In genomic region chrX:50169717-50170116, GRCh38 we compare ENCODE assay signal across 1 cellular context.
TF ChIP-seq lines count a peak whose summit lies in the region.

No MANE protein-coding gene starts in this region.

TF ChIP-seq in K562, 482 proteins besides CTCF, POLR2A, EP300 and RAD21 (continues in another document):
- TF ChIP-seq CUX1 (CRISPR knock-in tag; IDR thresholded peaks at IDR 0.05) (no peak), RBM25 (IDR thresholded peaks at IDR 0.05; ENCODE audit: low read depth, low read length, severe bottlenecking) (peak; percentile 24), PCBP2 (IDR thresholded peaks at IDR 0.05; ENCODE audit: low read depth, low read length, poor library complexity, severe bottlenecking) (no peak), SIX5 (IDR thresholded peaks at IDR 0.05; ENCODE audit: borderline replicate concordance in 1 of 2, insufficient read depth in 1 of 2, low read depth in 1 of 2, low read length in 2 of 2) (no peak), CBX3 (IDR thresholded peaks at IDR 0.05; ENCODE audit: borderline replicate concordance in 1 of 2, low read length in 2 of 2) (no peak), ZNF324 (CRISPR knock-in tag; IDR thresholded peaks at IDR 0.05) (no peak), ERF (CRISPR knock-in tag; IDR thresholded peaks at IDR 0.05) (no peak), SMARCA4 (IDR thresholded peaks at IDR 0.05) (no peak), HNRNPK (IDR thresholded peaks at IDR 0.05; ENCODE audit: low read depth, low read length, poor library complexity, severe bottlenecking) (no peak), MXI1 (IDR thresholded peaks at IDR 0.05; ENCODE audit: low read depth, low read length) (no peak), CREB1 (IDR thresholded peaks at IDR 0.05) (no peak), CREB1 (CRISPR knock-in tag; IDR thresholded peaks at IDR 0.05) (no peak), MYNN (IDR thresholded peaks at IDR 0.05) (no peak), MYNN (CRISPR knock-in tag; IDR thresholded peaks at IDR 0.05) (no peak), SPI1 (IDR thresholded peaks at IDR 0.05; ENCODE audit: borderline replicate concordance, low read depth, low read length) (no peak), SMARCE1 (IDR thresholded peaks at IDR 0.05) (no peak), ETV6 (IDR thresholded peaks at IDR 0.05; ENCODE audit: borderline replicate concordance in 1 of 2, low read depth in 2 of 2, low read length in 1 of 2) (no peak), ETV6 (CRISPR knock-in tag; IDR thresholded peaks at IDR 0.05; ENCODE audit: borderline replicate concordance) (no peak), RBBP5 (IDR thresholded peaks at IDR 0.05; ENCODE audit: borderline replicate concordance, insufficient read depth, low read length, poor library complexity, severe bottlenecking) (no peak), ZNF134 (CRISPR knock-in tag; conservative IDR thresholded peaks at IDR 0.05) (no peak), POLR2B (IDR thresholded peaks at IDR 0.05; ENCODE audit: low read depth, partially characterized antibody) (no peak), NFXL1 (CRISPR knock-in tag; IDR thresholded peaks at IDR 0.05) (no peak), HDAC8 (tag; IDR thresholded peaks at IDR 0.05) (no peak), HMGN3 (IDR thresholded peaks at IDR 0.05; ENCODE audit: borderline replicate concordance, extremely low read depth, insufficient read length, low read depth, low read length) (no peak), ZNF24 (IDR thresholded peaks at IDR 0.05) (no peak), ESRRA (IDR thresholded peaks at IDR 0.05; ENCODE audit: borderline replicate concordance, low read depth) (peak; percentile 37; the same call in 1 of the 2 replicates), PML (IDR thresholded peaks at IDR 0.05; ENCODE audit: low read length) (no peak), MTA1 (IDR thresholded peaks at IDR 0.05; ENCODE audit: borderline replicate concordance) (no peak), NEUROD1 (IDR thresholded peaks at IDR 0.05; ENCODE audit: borderline replicate concordance, low read depth, low read length, partially characterized antibody) (no peak), ZNF764 (CRISPR knock-in tag; IDR thresholded peaks at IDR 0.05; ENCODE audit: low read depth) (no peak), ZBTB7A (IDR thresholded peaks at IDR 0.05; ENCODE audit: borderline replicate concordance, control insufficient read depth, low read depth, low read length) (no peak), SIN3B (IDR thresholded peaks at IDR 0.05; ENCODE audit: low read depth) (no peak), GATAD2B (IDR thresholded peaks at IDR 0.05; ENCODE audit: borderline replicate concordance) (no peak), ZNF717 (CRISPR knock-in tag; IDR thresholded peaks at IDR 0.05) (no peak), CBFA2T2 (conservative IDR thresholded peaks at IDR 0.05) (0 out of 2 replicates have a peak, but pooled peaks have one; percentile 26), MAFG (tag; conservative IDR thresholded peaks at IDR 0.05) (no peak), ATF2 (CRISPR knock-in tag; IDR thresholded peaks at IDR 0.05) (no peak), TAL1 (IDR thresholded peaks at IDR 0.05) (peak; percentile 39; the same call in 1 of the 2 replicates), PCBP1 (IDR thresholded peaks at IDR 0.05; ENCODE audit: low read depth, low read length, poor library complexity, severe bottlenecking) (no peak), CBFA2T3 (IDR thresholded peaks at IDR 0.05) (peak; percentile 74), MED1 (CRISPR knock-in tag; IDR thresholded peaks at IDR 0.05; ENCODE audit: borderline replicate concordance) (no peak), BACH1 (tag; IDR thresholded peaks at IDR 0.05) (no peak), ZNF76 (CRISPR knock-in tag; IDR thresholded peaks at IDR 0.05; ENCODE audit: borderline replicate concordance) (no peak), CBX1 (IDR thresholded peaks at IDR 0.05; ENCODE audit: low read depth) (no peak), ETS1 (conservative IDR thresholded peaks at IDR 0.05; ENCODE audit: control insufficient read depth, low read depth, low read length) (no peak), NCOA4 (IDR thresholded peaks at IDR 0.05; ENCODE audit: partially characterized antibody) (no peak)
- TF ChIP-seq, protein P1, sequence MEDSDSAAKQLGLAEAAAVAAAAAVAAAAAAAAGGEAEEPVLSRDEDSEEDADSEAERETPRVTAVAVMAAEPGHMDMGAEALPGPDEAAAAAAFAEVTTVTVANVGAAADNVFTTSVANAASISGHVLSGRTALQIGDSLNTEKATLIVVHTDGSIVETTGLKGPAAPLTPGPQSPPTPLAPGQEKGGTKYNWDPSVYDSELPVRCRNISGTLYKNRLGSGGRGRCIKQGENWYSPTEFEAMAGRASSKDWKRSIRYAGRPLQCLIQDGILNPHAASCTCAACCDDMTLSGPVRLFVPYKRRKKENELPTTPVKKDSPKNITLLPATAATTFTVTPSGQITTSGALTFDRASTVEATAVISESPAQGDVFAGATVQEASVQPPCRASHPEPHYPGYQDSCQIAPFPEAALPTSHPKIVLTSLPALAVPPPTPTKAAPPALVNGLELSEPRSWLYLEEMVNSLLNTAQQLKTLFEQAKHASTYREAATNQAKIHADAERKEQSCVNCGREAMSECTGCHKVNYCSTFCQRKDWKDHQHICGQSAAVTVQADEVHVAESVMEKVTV (CRISPR knock-in tag; IDR thresholded peaks at IDR 0.05): no peak
- TF ChIP-seq, protein P2, sequence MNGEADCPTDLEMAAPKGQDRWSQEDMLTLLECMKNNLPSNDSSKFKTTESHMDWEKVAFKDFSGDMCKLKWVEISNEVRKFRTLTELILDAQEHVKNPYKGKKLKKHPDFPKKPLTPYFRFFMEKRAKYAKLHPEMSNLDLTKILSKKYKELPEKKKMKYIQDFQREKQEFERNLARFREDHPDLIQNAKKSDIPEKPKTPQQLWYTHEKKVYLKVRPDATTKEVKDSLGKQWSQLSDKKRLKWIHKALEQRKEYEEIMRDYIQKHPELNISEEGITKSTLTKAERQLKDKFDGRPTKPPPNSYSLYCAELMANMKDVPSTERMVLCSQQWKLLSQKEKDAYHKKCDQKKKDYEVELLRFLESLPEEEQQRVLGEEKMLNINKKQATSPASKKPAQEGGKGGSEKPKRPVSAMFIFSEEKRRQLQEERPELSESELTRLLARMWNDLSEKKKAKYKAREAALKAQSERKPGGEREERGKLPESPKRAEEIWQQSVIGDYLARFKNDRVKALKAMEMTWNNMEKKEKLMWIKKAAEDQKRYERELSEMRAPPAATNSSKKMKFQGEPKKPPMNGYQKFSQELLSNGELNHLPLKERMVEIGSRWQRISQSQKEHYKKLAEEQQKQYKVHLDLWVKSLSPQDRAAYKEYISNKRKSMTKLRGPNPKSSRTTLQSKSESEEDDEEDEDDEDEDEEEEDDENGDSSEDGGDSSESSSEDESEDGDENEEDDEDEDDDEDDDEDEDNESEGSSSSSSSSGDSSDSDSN (IDR thresholded peaks at IDR 0.05; ENCODE audit: borderline replicate concordance in 1 of 2, low read depth in 2 of 2, low read length in 2 of 2): no peak
- TF ChIP-seq, protein P3, sequence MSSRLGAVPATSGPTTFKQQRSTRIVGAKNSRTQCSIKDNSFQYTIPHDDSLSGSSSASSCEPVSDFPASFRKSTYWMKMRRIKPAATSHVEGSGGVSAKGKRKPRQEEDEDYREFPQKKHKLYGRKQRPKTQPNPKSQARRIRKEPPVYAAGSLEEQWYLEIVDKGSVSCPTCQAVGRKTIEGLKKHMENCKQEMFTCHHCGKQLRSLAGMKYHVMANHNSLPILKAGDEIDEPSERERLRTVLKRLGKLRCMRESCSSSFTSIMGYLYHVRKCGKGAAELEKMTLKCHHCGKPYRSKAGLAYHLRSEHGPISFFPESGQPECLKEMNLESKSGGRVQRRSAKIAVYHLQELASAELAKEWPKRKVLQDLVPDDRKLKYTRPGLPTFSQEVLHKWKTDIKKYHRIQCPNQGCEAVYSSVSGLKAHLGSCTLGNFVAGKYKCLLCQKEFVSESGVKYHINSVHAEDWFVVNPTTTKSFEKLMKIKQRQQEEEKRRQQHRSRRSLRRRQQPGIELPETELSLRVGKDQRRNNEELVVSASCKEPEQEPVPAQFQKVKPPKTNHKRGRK (tag; IDR thresholded peaks at IDR 0.05): no peak
- TF ChIP-seq, protein P4, sequence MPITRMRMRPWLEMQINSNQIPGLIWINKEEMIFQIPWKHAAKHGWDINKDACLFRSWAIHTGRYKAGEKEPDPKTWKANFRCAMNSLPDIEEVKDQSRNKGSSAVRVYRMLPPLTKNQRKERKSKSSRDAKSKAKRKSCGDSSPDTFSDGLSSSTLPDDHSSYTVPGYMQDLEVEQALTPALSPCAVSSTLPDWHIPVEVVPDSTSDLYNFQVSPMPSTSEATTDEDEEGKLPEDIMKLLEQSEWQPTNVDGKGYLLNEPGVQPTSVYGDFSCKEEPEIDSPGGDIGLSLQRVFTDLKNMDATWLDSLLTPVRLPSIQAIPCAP (CRISPR knock-in tag; IDR thresholded peaks at IDR 0.05; ENCODE audit: borderline replicate concordance): no peak
- TF ChIP-seq, protein P5, sequence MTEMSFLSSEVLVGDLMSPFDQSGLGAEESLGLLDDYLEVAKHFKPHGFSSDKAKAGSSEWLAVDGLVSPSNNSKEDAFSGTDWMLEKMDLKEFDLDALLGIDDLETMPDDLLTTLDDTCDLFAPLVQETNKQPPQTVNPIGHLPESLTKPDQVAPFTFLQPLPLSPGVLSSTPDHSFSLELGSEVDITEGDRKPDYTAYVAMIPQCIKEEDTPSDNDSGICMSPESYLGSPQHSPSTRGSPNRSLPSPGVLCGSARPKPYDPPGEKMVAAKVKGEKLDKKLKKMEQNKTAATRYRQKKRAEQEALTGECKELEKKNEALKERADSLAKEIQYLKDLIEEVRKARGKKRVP (CRISPR knock-in tag; IDR thresholded peaks at IDR 0.05): no peak
- TF ChIP-seq, protein P6, sequence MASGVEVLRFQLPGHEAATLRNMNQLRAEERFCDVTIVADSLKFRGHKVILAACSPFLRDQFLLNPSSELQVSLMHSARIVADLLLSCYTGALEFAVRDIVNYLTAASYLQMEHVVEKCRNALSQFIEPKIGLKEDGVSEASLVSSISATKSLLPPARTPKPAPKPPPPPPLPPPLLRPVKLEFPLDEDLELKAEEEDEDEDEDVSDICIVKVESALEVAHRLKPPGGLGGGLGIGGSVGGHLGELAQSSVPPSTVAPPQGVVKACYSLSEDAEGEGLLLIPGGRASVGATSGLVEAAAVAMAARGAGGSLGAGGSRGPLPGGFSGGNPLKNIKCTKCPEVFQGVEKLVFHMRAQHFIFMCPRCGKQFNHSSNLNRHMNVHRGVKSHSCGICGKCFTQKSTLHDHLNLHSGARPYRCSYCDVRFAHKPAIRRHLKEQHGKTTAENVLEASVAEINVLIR (CRISPR knock-in tag; IDR thresholded peaks at IDR 0.05): no peak
- TF ChIP-seq, protein P7, sequence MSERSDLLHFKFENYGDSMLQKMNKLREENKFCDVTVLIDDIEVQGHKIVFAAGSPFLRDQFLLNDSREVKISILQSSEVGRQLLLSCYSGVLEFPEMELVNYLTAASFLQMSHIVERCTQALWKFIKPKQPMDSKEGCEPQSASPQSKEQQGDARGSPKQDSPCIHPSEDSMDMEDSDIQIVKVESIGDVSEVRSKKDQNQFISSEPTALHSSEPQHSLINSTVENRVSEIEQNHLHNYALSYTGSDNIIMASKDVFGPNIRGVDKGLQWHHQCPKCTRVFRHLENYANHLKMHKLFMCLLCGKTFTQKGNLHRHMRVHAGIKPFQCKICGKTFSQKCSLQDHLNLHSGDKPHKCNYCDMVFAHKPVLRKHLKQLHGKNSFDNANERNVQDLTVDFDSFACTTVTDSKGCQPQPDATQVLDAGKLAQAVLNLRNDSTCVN (CRISPR knock-in tag; IDR thresholded peaks at IDR 0.05): no peak
